15 cellular contexts compared by ENCODE assay signal in genomic region chr15:29675791-29676301, GRCh38.
DNase-seq lines count a peak whose midpoint lies in the region; ATAC-seq and TF ChIP-seq lines count a peak whose summit lies in the region.
"Had no signal": no experiment of that assay in that cellular context is flagged by ENCODE, and none has a peak within 500 bp of the region (broad histone marks: within the 10 kb centered on the region; RNA-seq: fewer than 3 reads in every experiment).

No MANE protein-coding gene starts in this region.

- H3K27ac ChIP-seq in uterus: no peak overlapping the region
- H3K27ac ChIP-seq: SK-N-MC had no signal

- H3K9me3 ChIP-seq in ES-I3 (ENCODE audit: control insufficient read depth, insufficient read depth, low read length) (no peaks in the 10 kb centered on the region), adipocyte (ENCODE audit: control insufficient read depth, low read length) (no peaks in the 10 kb centered on the region), uterus (no peaks in the 10 kb centered on the region)

- H3K9ac ChIP-seq in ES-I3 (ENCODE audit: low read depth, low read length) (peak overlapping the region; percentile 89), adipocyte (ENCODE audit: low read length) (no peak overlapping the region)

- H3K4me3 Mint-ChIP-seq in osteocyte (ENCODE audit: unreplicated experiment): peak overlapping the region; percentile 47
- H3K4me3 Mint-ChIP-seq in activated T-helper 17 cell treated with anti-CD3 and anti-CD28 coated beads, Interleukin-2, amount 50 U/mL, for 72 hours: no peak overlapping the region
- H3K4me3 Mint-ChIP-seq: activated naive CD4-positive, alpha-beta T cell treated with anti-CD3 and anti-CD28 coated beads for 36 hours had no signal

- intact Hi-C loops in uterus (cut with DNase I; ENCODE audit: low total_unique reads): loop anchor here (10.0 kb wide), 1 partner anchor 369 kb away; no protein-coding TSS in a partner anchor

- no peaks in the 10 kb centered on the region for H3K9me3 Mint-ChIP-seq in osteocyte (ENCODE audit: unreplicated experiment)
- no peaks in the 10 kb centered on the region for H3K9me3 Mint-ChIP-seq in activated T-helper 17 cell treated with anti-CD3 and anti-CD28 coated beads, Interleukin-2, amount 50 U/mL, for 72 hours
- H3K9me3 Mint-ChIP-seq: activated naive CD4-positive, alpha-beta T cell treated with anti-CD3 and anti-CD28 coated beads for 36 hours had no signal

- H3K36me3 ChIP-seq in ES-I3 (ENCODE audit: insufficient read depth, low read length) (no peaks in the 10 kb centered on the region), adipocyte (ENCODE audit: control insufficient read depth, insufficient read depth, low read length, severe bottlenecking) (no peaks in the 10 kb centered on the region), uterus (no peaks in the 10 kb centered on the region)

- ATAC-seq in HG03565 (IDR thresholded peaks at IDR 0.05; ENCODE audit: unreplicated experiment) (no peak), HG03039 (IDR thresholded peaks at IDR 0.05; ENCODE audit: unreplicated experiment) (no peak)
- ATAC-seq in activated T-helper 17 cell treated with anti-CD3 and anti-CD28 coated beads, Interleukin-2, amount 50 U/mL, for 72 hours (replicated peaks): no peak

- DNase-seq in adipocyte (ENCODE audit: low read depth): no peak
- peak; percentile 73 for DNase-seq in osteocyte (ENCODE audit: extremely low spot score, unreplicated experiment)
- no peak for DNase-seq in uterus
- DNase-seq: activated CD4-positive, alpha-beta T cell treated with anti-CD3 and anti-CD28 coated beads for 1 hour; activated naive CD4-positive, alpha-beta T cell treated with anti-CD3 and anti-CD28 coated beads for 36 hours; dermis blood vessel endothelial cell; NCI-H1092 treated with DMSO at 0.1 percent for 48 hours; NCI-H774; stimulated activated CD4-positive, alpha-beta T cell treated with anti-CD3 and anti-CD28 coated beads, Interleukin-2, amount 100 ng/mL, for 48 hours had no signal

- H3K36me3 Mint-ChIP-seq in osteocyte (ENCODE audit: unreplicated experiment): no peaks in the 10 kb centered on the region
- no peaks in the 10 kb centered on the region for H3K36me3 Mint-ChIP-seq in activated T-helper 17 cell treated with anti-CD3 and anti-CD28 coated beads, Interleukin-2, amount 50 U/mL, for 72 hours (ENCODE audit: low read depth)

- H3K27me3 Mint-ChIP-seq in osteocyte (ENCODE audit: unreplicated experiment): no peaks in the 10 kb centered on the region
- H3K27me3 Mint-ChIP-seq in activated T-helper 17 cell treated with anti-CD3 and anti-CD28 coated beads, Interleukin-2, amount 50 U/mL, for 72 hours: peaks cover 35% of the 10 kb centered on the region

- H3K4me3 ChIP-seq in adipocyte (ENCODE audit: low read length): peak overlapping the region; percentile 75
- H3K4me3 ChIP-seq in iPS-11a (ENCODE audit: low read depth, low read length): peak overlapping the region; percentile 60
- no peak overlapping the region for H3K4me3 ChIP-seq in uterus
- H3K4me3 ChIP-seq: SK-N-MC had no signal

- TF ChIP-seq CTCF in osteocyte (IDR thresholded peaks at IDR 0.05) (no peak), uterus (IDR thresholded peaks at IDR 0.05) (no peak)

- peaks cover 42% of the 10 kb centered on the region for H3K4me1 Mint-ChIP-seq in osteocyte (ENCODE audit: unreplicated experiment)
- no peaks in the 10 kb centered on the region for H3K4me1 Mint-ChIP-seq in activated T-helper 17 cell treated with anti-CD3 and anti-CD28 coated beads, Interleukin-2, amount 50 U/mL, for 72 hours

- H3K27me3 ChIP-seq in adipocyte (replicated peaks; ENCODE audit: control insufficient read depth, insufficient read depth, low read length): peaks cover 2% of the 10 kb centered on the region
- no peaks in the 10 kb centered on the region for H3K27me3 ChIP-seq in uterus

- H3K27ac Mint-ChIP-seq in osteocyte (ENCODE audit: unreplicated experiment): no peak overlapping the region
- H3K27ac Mint-ChIP-seq in activated T-helper 17 cell treated with anti-CD3 and anti-CD28 coated beads, Interleukin-2, amount 50 U/mL, for 72 hours: no peak overlapping the region
- H3K27ac Mint-ChIP-seq: activated naive CD4-positive, alpha-beta T cell treated with anti-CD3 and anti-CD28 coated beads for 36 hours had no signal

- H3K4me1 ChIP-seq in ES-I3 (ENCODE audit: insufficient read depth, low read length) (peaks cover 12% of the 10 kb centered on the region), adipocyte (ENCODE audit: control insufficient read depth, insufficient read depth, low read length) (peaks cover 13% of the 10 kb centered on the region), uterus (no peaks in the 10 kb centered on the region)

- TF ChIP-seq POLR2A in uterus (IDR thresholded peaks at IDR 0.05): no peak

Comparison
In these comparisons a context has a peak if more than half of its experiments do, and no peak if none do; other contexts are left out.
1. H3K4me3 ChIP-seq: peak in adipocyte (single experiment) and iPS-11a (single experiment); none in uterus (0 of 2).